15 cellular contexts compared by ENCODE assay signal in the genomic region with DNA sequence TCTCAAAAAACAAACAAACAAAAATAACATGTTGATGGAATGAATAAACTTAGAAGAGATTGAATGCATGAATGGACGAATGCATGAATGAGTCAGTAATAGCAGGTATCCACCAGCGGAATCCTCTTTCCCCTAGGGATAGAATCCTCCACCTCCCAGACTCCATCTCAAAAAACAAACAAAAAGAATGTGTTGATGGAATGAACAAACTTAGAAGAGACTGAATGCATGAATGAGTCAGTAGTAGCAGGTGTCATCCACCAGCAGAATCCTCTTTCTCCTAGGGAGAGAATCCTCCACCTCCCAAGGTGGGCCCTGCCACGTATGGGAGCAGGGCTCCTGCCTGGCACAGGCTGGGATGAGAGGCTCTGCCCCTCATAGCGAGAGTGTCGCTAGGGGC. TPM values are rescaled to one million over a fixed set of nuclear protein-coding genes. Genes with fewer than 3 reads are reported as not detected.
A peak's percentile ranks its signal among the peaks of the same experiment; 100 is the strongest.
DNase-seq lines count a peak whose midpoint lies in the region; ATAC-seq, FAIRE-seq and TF ChIP-seq lines count a peak whose summit lies in the region.
"Had no signal": no experiment of that assay in that cellular context is flagged by ENCODE, and none has a peak within 500 bp of the region (broad histone marks: within the 10 kb centered on the region; RNA-seq: fewer than 3 reads in every experiment).

No MANE protein-coding gene starts in this region.

- FAIRE-seq in pancreas (lab: Jason Lieb, UNC), result no peak
- FAIRE-seq: A204.1, HepG2 had no signal

- BruUV-seq in PC-9 (replicated peaks; lab: Mats Ljungman, UMichigan), result no TSS peak

- H3K27ac Mint-ChIP-seq in activated CD4-positive, alpha-beta T cell treated with anti-CD3 and anti-CD28 coated beads for 36 hours, result peak overlapping the region; percentile 79

- peak overlapping the region; percentile 68; the same call in 1 of the 2 replicates for H3K4me2 ChIP-seq in PC-9

- DNase-seq in activated CD4-positive, alpha-beta T cell treated with anti-CD3 and anti-CD28 coated beads for 36 hours, result no peak
- no peak for DNase-seq in activated CD4-positive, alpha-beta T cell treated with anti-CD3 and anti-CD28 coated beads for 48 hours
- DNase-seq in PC-9 (no peak), esophagus squamous epithelium (lab: John Stamatoyannopoulos, UW) (no peak), stomach (no peak), NCI-H1048 (lab: John Stamatoyannopoulos, UW) (no peak), pancreas (no peak)
- no peak for DNase-seq in activated effector memory CD4-positive, alpha-beta T cell treated with anti-CD3 and anti-CD28 coated beads, Interleukin-2, amount 50 U/mL, for 16 hours
- DNase-seq: activated CD4-positive, alpha-beta T cell treated with anti-CD3 and anti-CD28 coated beads, Interleukin-2, amount 50 U/mL, for 1 hour; NCI-H345; SIG-M5 had no signal

- TF ChIP-seq CTCF in PC-9 (conservative IDR thresholded peaks at IDR 0.05), result no peak
- no peak for TF ChIP-seq CTCF in esophagus squamous epithelium (IDR thresholded peaks at IDR 0.05)
- no peak for TF ChIP-seq CTCF in stomach (IDR thresholded peaks at IDR 0.05)
- TF ChIP-seq CTCF in pancreas (IDR thresholded peaks at IDR 0.05), result no peak

- no peaks in the 10 kb centered on the region for H3K9me2 ChIP-seq in PC-9 (ENCODE audit: insufficient read depth)

- no peak overlapping the region for H3K4me3 Mint-ChIP-seq in activated CD4-positive, alpha-beta T cell treated with anti-CD3 and anti-CD28 coated beads for 36 hours
- H3K4me3 Mint-ChIP-seq: brain had no signal

- H3K36me3 ChIP-seq in PC-9 (ENCODE audit: low read depth) (no peaks in the 10 kb centered on the region), esophagus squamous epithelium (no peaks in the 10 kb centered on the region), stomach (no peaks in the 10 kb centered on the region), pancreas (no peaks in the 10 kb centered on the region)
- H3K36me3 ChIP-seq: sigmoid colon had no signal

- intact Hi-C loops in activated CD4-positive, alpha-beta T cell treated with anti-CD3 and anti-CD28 coated beads for 36 hours (cut with DNase I, micrococcal nuclease), result no loop called here
- intact Hi-C loops in PC-9 (cut with micrococcal nuclease; ENCODE audit: unreplicated experiment), result no loop called here
- intact Hi-C loops in esophagus squamous epithelium (cut with DNase I), result no loop called here
- intact Hi-C loops in stomach (cut with DNase I; ENCODE audit: low total_unique reads), result no loop called here
- intact Hi-C loops in pancreas (cut with DNase I), result no loop called here

- CTCF ChIA-PET in activated CD4-positive, alpha-beta T cell treated with anti-CD3 and anti-CD28 coated beads for 36 hours (lab: Charles Lee), result interaction anchor here (1.0 to 1.6 kb wide), 3 partner anchors 10 to 21 kb away, joined by 3 to 5 read pairs (median 3); no protein-coding TSS in a partner anchor
- CTCF ChIA-PET in PC-9 (lab: Charles Lee), result interaction anchor here (0.6 to 1.7 kb wide), 3 partner anchors 16 to 337 kb away, joined by 4 to 8 read pairs (median 4); no protein-coding TSS in a partner anchor

- H3K27ac ChIP-seq in PC-9 (peak overlapping the region; percentile 93), esophagus squamous epithelium (peak overlapping the region; percentile 74 to 90 (median 82)), stomach (peak overlapping the region; percentile 64 to 87 (median 76)), pancreas (peak overlapping the region in 2 of 4 donors; percentile 53 to 59)

- TF ChIP-seq EP300 in stomach (IDR thresholded peaks at IDR 0.05), result no peak

- TF ChIP-seq POLR2A in esophagus squamous epithelium (IDR thresholded peaks at IDR 0.05), result no peak
- no peak for TF ChIP-seq POLR2A in stomach (IDR thresholded peaks at IDR 0.05)

- no peak for ATAC-seq in activated CD4-positive, alpha-beta T cell treated with anti-CD3 and anti-CD28 coated beads for 36 hours
- ATAC-seq in pancreas, result no peak

- H3K27me3 Mint-ChIP-seq in activated CD4-positive, alpha-beta T cell treated with anti-CD3 and anti-CD28 coated beads for 36 hours, result no peaks in the 10 kb centered on the region

- peaks cover 56% of the 10 kb centered on the region for H3F3A ChIP-seq in PC-9 (ENCODE audit: insufficient read depth, low read depth)

- H3K4me3 ChIP-seq in PC-9, result no peak overlapping the region
- no peak overlapping the region for H3K4me3 ChIP-seq in esophagus squamous epithelium
- no peak overlapping the region for H3K4me3 ChIP-seq in stomach
- no peak overlapping the region for H3K4me3 ChIP-seq in pancreas
- H3K4me3 ChIP-seq: sigmoid colon had no signal

- H2AFZ ChIP-seq in PC-9, result no peak overlapping the region

- no peaks in the 10 kb centered on the region for H3K27me3 ChIP-seq in PC-9 (ENCODE audit: insufficient read depth, low read depth)
- H3K27me3 ChIP-seq in esophagus squamous epithelium, result peaks cover 0 to 14% (median 0%) of the 10 kb centered on the region in 4 donors
- H3K27me3 ChIP-seq in stomach, result no peaks in the 10 kb centered on the region
- H3K27me3 ChIP-seq in pancreas, result no peaks in the 10 kb centered on the region
- H3K27me3 ChIP-seq: sigmoid colon had no signal

- POLR2A ChIA-PET in activated CD4-positive, alpha-beta T cell treated with anti-CD3 and anti-CD28 coated beads for 36 hours (lab: Charles Lee), result no interaction called here
- POLR2A ChIA-PET in PC-9 (lab: Charles Lee; ENCODE audit: unreplicated experiment), result no interaction called here

- H3K9me3 Mint-ChIP-seq in activated CD4-positive, alpha-beta T cell treated with anti-CD3 and anti-CD28 coated beads for 36 hours (ENCODE audit: low read depth), result no peaks in the 10 kb centered on the region

- no peaks in the 10 kb centered on the region for H3K36me3 Mint-ChIP-seq in activated CD4-positive, alpha-beta T cell treated with anti-CD3 and anti-CD28 coated beads for 36 hours (ENCODE audit: low read depth)
- H3K36me3 Mint-ChIP-seq: brain had no signal

- 51 to 69% methylated on average over 4 to 5 of the region's 5 CpGs for WGBS in esophagus squamous epithelium, 2 donors
- 89 to 95% (median 94%) methylated on average over 5 of the region's 5 CpGs for WGBS in stomach, 5 donors
- WGBS in pancreas, 2 donors, result 83 to 94% methylated on average over 5 of the region's 5 CpGs

- no peaks in the 10 kb centered on the region for H3K9me3 ChIP-seq in PC-9 (ENCODE audit: insufficient read depth, low read depth)
- no peaks in the 10 kb centered on the region for H3K9me3 ChIP-seq in esophagus squamous epithelium
- no peaks in the 10 kb centered on the region for H3K9me3 ChIP-seq in stomach
- H3K9me3 ChIP-seq in pancreas, result no peaks in the 10 kb centered on the region
- H3K9me3 ChIP-seq: sigmoid colon had no signal

- H3K79me2 ChIP-seq in PC-9 (ENCODE audit: low read depth), result peaks cover 4% of the 10 kb centered on the region; the same call in 1 of the 2 replicates

- H3K4me1 ChIP-seq in PC-9 (replicated peaks; ENCODE audit: insufficient read depth) (peaks cover 62% of the 10 kb centered on the region), esophagus squamous epithelium (peaks cover 32 to 58% (median 46%) of the 10 kb centered on the region in 3 donors), stomach (peaks cover 28 to 58% (median 31%) of the 10 kb centered on the region in 4 donors), pancreas (peaks cover 0 to 14% (median 0%) of the 10 kb centered on the region in 3 donors)

- H3K4me1 Mint-ChIP-seq in activated CD4-positive, alpha-beta T cell treated with anti-CD3 and anti-CD28 coated beads for 36 hours, result peaks cover 42% of the 10 kb centered on the region

- no peaks in the 10 kb centered on the region for H4K20me1 ChIP-seq in PC-9 (ENCODE audit: insufficient read depth)

RNA-seq across cellular contexts. Expression of a gene that starts 26.8 kb away (rescaled TPM):
- 10 to 100 TPM; 22.5 to 23.9 TPM for total RNA-seq in activated CD4-positive, alpha-beta T cell treated with anti-CD3 and anti-CD28 coated beads for 36 hours
- total RNA-seq in PC-9 (2021), result 25.4 and 25.5 TPM in 2 replicates
- total RNA-seq in esophagus squamous epithelium, result 10 to 100 TPM; 24.2 to 61.6 (median 46.4) TPM
- 10 to 100 TPM in 3 of 5 donors, 1 to 10 TPM in 1, under 1 TPM in 1; 0.58 to 29.5 (median 10.3) TPM for total RNA-seq in stomach
- polyA plus RNA-seq in stomach, result 10 to 100 TPM in 1 of 3 donors, 1 to 10 TPM in 2; 9.1 to 10.4 (median 9.1) TPM
- total RNA-seq in pancreas, result 10 to 100 TPM in 2 of 6 donors, 1 to 10 TPM in 4; 5.4 to 16.3 (median 8.0) TPM
- 1 to 10 TPM; 2.3 to 8.1 TPM for polyA plus RNA-seq in pancreas

RNA-seq across cellular contexts. Expression of a gene that starts 45.3 kb away (rescaled TPM):
- 100 to 1,000 TPM; 386 to 464 TPM for total RNA-seq in activated CD4-positive, alpha-beta T cell treated with anti-CD3 and anti-CD28 coated beads for 36 hours
- total RNA-seq in PC-9 (2021) (191 and 232 TPM in 2 replicates), esophagus squamous epithelium (100 to 1,000 TPM; 126 to 167 (median 151) TPM), stomach (100 to 1,000 TPM in 4 of 5 donors, 10 to 100 TPM in 1; 71.0 to 263 (median 124) TPM), pancreas (10 to 100 TPM; 42.6 to 78.7 (median 61.4) TPM)
- polyA plus RNA-seq in stomach (100 to 1,000 TPM in 2 of 3 donors, 10 to 100 TPM in 1; 98.8 to 129 (median 107) TPM), pancreas (10 to 100 TPM; 40.5 to 64.4 TPM)
